ENCODE assay signal across 13 cellular contexts in the genomic region with DNA sequence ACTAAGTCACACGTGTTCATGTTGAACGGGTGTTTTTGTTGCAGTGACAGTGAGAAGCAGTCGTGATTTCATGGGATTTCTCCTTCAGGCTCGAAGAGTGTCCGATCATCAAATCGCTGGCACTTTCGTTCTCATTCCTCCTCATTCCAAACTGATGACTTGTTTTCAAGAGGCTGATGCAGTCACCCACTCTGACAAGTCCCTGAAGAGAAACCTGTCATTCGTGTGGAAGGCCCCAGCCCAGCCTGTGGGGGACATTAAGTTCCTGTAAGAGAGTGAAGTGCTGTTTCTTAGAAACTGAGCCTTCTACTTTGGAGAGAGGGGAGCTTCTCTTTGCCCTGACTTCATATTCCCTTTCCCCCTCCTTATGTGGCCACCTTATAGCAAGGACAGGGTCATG. TPM values are rescaled to one million over a fixed set of nuclear protein-coding genes. Genes with fewer than 3 reads are reported as not detected.
DNase-seq lines count a peak whose midpoint lies in the region; ATAC-seq, FAIRE-seq and TF ChIP-seq lines count a peak whose summit lies in the region.
"Had no signal": no experiment of that assay in that cellular context is flagged by ENCODE, and none has a peak within 500 bp of the region (broad histone marks: within the 10 kb centered on the region; RNA-seq: fewer than 3 reads in every experiment).

No MANE protein-coding gene starts in this region.

- H3K4me3 ChIP-seq in esophagus muscularis mucosa: no peak overlapping the region
- H3K4me3 ChIP-seq in sigmoid colon: no peak overlapping the region
- H3K4me3 ChIP-seq in neural progenitor cell: no peak overlapping the region
- H3K4me3 ChIP-seq: suprapubic skin had no signal

- H3K27ac Mint-ChIP-seq in osteocyte (ENCODE audit: unreplicated experiment) (peak overlapping the region; percentile 57), neural progenitor cell (no peak overlapping the region)
- H3K27ac Mint-ChIP-seq: activated CD4-positive, alpha-beta T cell treated with anti-CD3 and anti-CD28 coated beads, Interleukin-2, amount 10 ng/mL, durations not matched to agents 24 days and 14 days had no signal

- no peaks in the 10 kb centered on the region for H4K20me1 ChIP-seq in neural progenitor cell (ENCODE audit: low read depth)

- H3K4me2 ChIP-seq in neural progenitor cell: no peak overlapping the region

- TF ChIP-seq EP300 in esophagus muscularis mucosa (IDR thresholded peaks at IDR 0.05): no peak
- TF ChIP-seq EP300 in sigmoid colon (IDR thresholded peaks at IDR 0.05): no peak

- no peaks in the 10 kb centered on the region for H3K79me2 ChIP-seq in neural progenitor cell (ENCODE audit: low read depth)

- H3K4me1 Mint-ChIP-seq in osteocyte (ENCODE audit: unreplicated experiment) (peaks cover 7% of the 10 kb centered on the region), neural progenitor cell (peaks cover 4% of the 10 kb centered on the region)
- H3K4me1 Mint-ChIP-seq: activated CD4-positive, alpha-beta T cell treated with anti-CD3 and anti-CD28 coated beads, Interleukin-2, amount 10 ng/mL, durations not matched to agents 24 days and 14 days had no signal

- FAIRE-seq in RCC 7860 (lab: Jason Lieb, UNC): no peak

- H3K36me3 Mint-ChIP-seq in osteocyte (ENCODE audit: unreplicated experiment) (no peaks in the 10 kb centered on the region), neural progenitor cell (no peaks in the 10 kb centered on the region)

- DNase-seq in ELR (ENCODE audit: low read depth) (peak; percentile 78), RCC 7860 (ENCODE audit: low spot score) (peak; percentile 73), esophagus muscularis mucosa (ENCODE audit: extremely low spot score) (peak; percentile 91), osteocyte (ENCODE audit: extremely low spot score, unreplicated experiment) (no peak), G401 (ENCODE audit: low spot score) (no peak), sigmoid colon (no peak), neural progenitor cell (ENCODE audit: low spot score) (no peak)
- DNase-seq: activated CD4-positive, alpha-beta T cell treated with anti-CD3 and anti-CD28 coated beads, Interleukin-2, amount 10 ng/mL, durations not matched to agents 24 days and 14 days; caudate nucleus; NCI-H1436 had no signal

- TF ChIP-seq CTCF in esophagus muscularis mucosa (IDR thresholded peaks at IDR 0.05) (no peak), osteocyte (IDR thresholded peaks at IDR 0.05) (no peak), sigmoid colon (IDR thresholded peaks at IDR 0.05) (no peak), neural progenitor cell (IDR thresholded peaks at IDR 0.05) (no peak)

- 82% methylated on average over 8 of the region's 8 CpGs for WGBS in esophagus muscularis mucosa
- WGBS in sigmoid colon, 2 donors: 83 to 86% methylated on average over 8 of the region's 8 CpGs

- H3K27me3 ChIP-seq in esophagus muscularis mucosa: no peaks in the 10 kb centered on the region
- no peaks in the 10 kb centered on the region for H3K27me3 ChIP-seq in sigmoid colon
- H3K27me3 ChIP-seq in neural progenitor cell: no peaks in the 10 kb centered on the region
- H3K27me3 ChIP-seq: suprapubic skin had no signal

- H3F3A ChIP-seq in neural progenitor cell (ENCODE audit: low read depth): no peaks in the 10 kb centered on the region

- TF ChIP-seq POLR2A in esophagus muscularis mucosa (IDR thresholded peaks at IDR 0.05; ENCODE audit: low read depth) (no peak), sigmoid colon (IDR thresholded peaks at IDR 0.05) (no peak)

- no peak overlapping the region for H3K9ac ChIP-seq in neural progenitor cell

- no peaks in the 10 kb centered on the region for H3K4me1 ChIP-seq in esophagus muscularis mucosa
- no peaks in the 10 kb centered on the region for H3K4me1 ChIP-seq in sigmoid colon
- peaks cover 5% of the 10 kb centered on the region for H3K4me1 ChIP-seq in neural progenitor cell
- H3K4me1 ChIP-seq: suprapubic skin had no signal

- H2AFZ ChIP-seq in neural progenitor cell (replicated peaks): no peak overlapping the region

- in situ Hi-C loops in G401 (cut with HindIII; ENCODE audit: low sequenced_read_pairs): no loop called here

- peak overlapping the region; percentile 66 for H3K4me3 Mint-ChIP-seq in osteocyte (ENCODE audit: unreplicated experiment)
- H3K4me3 Mint-ChIP-seq in neural progenitor cell: no peak overlapping the region
- H3K4me3 Mint-ChIP-seq: activated CD4-positive, alpha-beta T cell treated with anti-CD3 and anti-CD28 coated beads, Interleukin-2, amount 10 ng/mL, durations not matched to agents 24 days and 14 days had no signal

- H3K27ac ChIP-seq in esophagus muscularis mucosa (replicated peaks in 1 of 4) (no peak overlapping the region), sigmoid colon (no peak overlapping the region), neural progenitor cell (no peak overlapping the region)
- H3K27ac ChIP-seq: epithelial cell of prostate, suprapubic skin had no signal

- no peaks in the 10 kb centered on the region for H3K9me3 ChIP-seq in esophagus muscularis mucosa
- H3K9me3 ChIP-seq in sigmoid colon: no peaks in the 10 kb centered on the region
- H3K9me3 ChIP-seq in neural progenitor cell (ENCODE audit: low read depth): no peaks in the 10 kb centered on the region
- H3K9me3 ChIP-seq: suprapubic skin had no signal

- H3K9me3 Mint-ChIP-seq in osteocyte (ENCODE audit: unreplicated experiment): no peaks in the 10 kb centered on the region
- H3K9me3 Mint-ChIP-seq in neural progenitor cell: no peaks in the 10 kb centered on the region
- H3K9me3 Mint-ChIP-seq: activated CD4-positive, alpha-beta T cell treated with anti-CD3 and anti-CD28 coated beads, Interleukin-2, amount 10 ng/mL, durations not matched to agents 24 days and 14 days had no signal

- intact Hi-C loops in esophagus muscularis mucosa (cut with DNase I) (no loop called here), sigmoid colon (cut with DNase I) (no loop called here)

- ATAC-seq in HG02938 (IDR thresholded peaks at IDR 0.05; ENCODE audit: unreplicated experiment): no peak

- no peaks in the 10 kb centered on the region for H3K27me3 Mint-ChIP-seq in osteocyte (ENCODE audit: unreplicated experiment)
- no peaks in the 10 kb centered on the region for H3K27me3 Mint-ChIP-seq in neural progenitor cell (ENCODE audit: insufficient read depth, low read depth)
- H3K27me3 Mint-ChIP-seq: activated CD4-positive, alpha-beta T cell treated with anti-CD3 and anti-CD28 coated beads, Interleukin-2, amount 10 ng/mL, durations not matched to agents 24 days and 14 days had no signal

- H3K36me3 ChIP-seq in esophagus muscularis mucosa (no peaks in the 10 kb centered on the region), sigmoid colon (no peaks in the 10 kb centered on the region), neural progenitor cell (no peaks in the 10 kb centered on the region)
- H3K36me3 ChIP-seq: suprapubic skin had no signal

RNA-seq across cellular contexts. Expression of a gene that starts 8.0 kb away (rescaled TPM):
- total RNA-seq in esophagus muscularis mucosa: under 1 TPM in 2 of 4 donors, not detected in 2; 0.33 to 0.83 TPM
- total RNA-seq in osteocyte: not detected in 2 replicates
- not detected in 2 replicates for total RNA-seq in G401 (2014; rRNA removed; shearing (Covaris generic))
- total RNA-seq in sigmoid colon: under 1 TPM in 1 of 4 donors, not detected in 3; 0.36 TPM
- polyA plus RNA-seq in sigmoid colon: under 1 TPM in 1 of 3 donors, not detected in 2; 0.13 TPM
- 0.06 TPM in 1 of 2 replicates, not detected in the other for total RNA-seq in neural progenitor cell (ENCODE audit: low replicate concordance)
- total RNA-seq: activated CD4-positive, alpha-beta T cell treated with anti-CD3 and anti-CD28 coated beads, Interleukin-2, amount 10 ng/mL, durations not matched to agents 24 days and 14 days had no signal

RNA-seq across cellular contexts. Expression of a gene that starts 46.8 kb away (rescaled TPM):
- 10 to 100 TPM; 22.7 to 30.4 (median 24.7) TPM for total RNA-seq in esophagus muscularis mucosa
- total RNA-seq in osteocyte: 19.9 and 24.2 TPM in 2 replicates
- 54.7 and 106 TPM in 2 replicates for total RNA-seq in G401 (2014; rRNA removed; shearing (Covaris generic))
- total RNA-seq in sigmoid colon: 10 to 100 TPM; 16.9 to 51.5 (median 32.4) TPM
- 10 to 100 TPM; 71.9 to 78.9 (median 76.9) TPM for polyA plus RNA-seq in sigmoid colon
- 99.3 and 227 TPM in 2 replicates for total RNA-seq in neural progenitor cell (ENCODE audit: low replicate concordance)

Comparison
In these comparisons a context has a peak if more than half of its experiments do, and no peak if none do; other contexts are left out.
1. DNase-seq: peak in ELR (single experiment), RCC 7860 (single experiment) and esophagus muscularis mucosa (single experiment); none in osteocyte (single experiment), G401 (single experiment), sigmoid colon (single experiment) and neural progenitor cell (single experiment).